ENCODE assay signal across 10 cellular contexts in genomic region chr17:34581446-34582184, GRCh38. TPM values are rescaled to one million over a fixed set of nuclear protein-coding genes. Genes with fewer than 3 reads are reported as not detected.
DNase-seq lines count a peak whose midpoint lies in the region; ATAC-seq and TF ChIP-seq lines count a peak whose summit lies in the region.
"Had no signal": no experiment of that assay in that cellular context is flagged by ENCODE, and none has a peak within 500 bp of the region (broad histone marks: within the 10 kb centered on the region; RNA-seq: fewer than 3 reads in every experiment).

No MANE protein-coding gene starts in this region.

- CTCF ChIA-PET in A673 (lab: Charles Lee) (interaction anchor here (0.8 kb wide), 1 partner anchor 57 kb away, joined by 4 read pairs; no protein-coding TSS in a partner anchor), Calu3 (lab: Charles Lee) (interaction anchor here (0.6 to 1.1 kb wide), 2 partner anchors 82 to 330 kb away, joined by 3 to 4 read pairs; no protein-coding TSS in a partner anchor)

- H3K4me2 ChIP-seq in H9 (ENCODE audit: insufficient read depth, insufficient read length, low read length) (peak overlapping the region; percentile 49), neural progenitor cell (peak overlapping the region; percentile 96)

- H3K36me3 Mint-ChIP-seq in H9 (ENCODE audit: insufficient read depth in 1 of 3, low read depth in 3 of 3): no peaks in the 10 kb centered on the region; a peak in 2 of 7 replicates
- no peaks in the 10 kb centered on the region for H3K36me3 Mint-ChIP-seq in endothelial cell (ENCODE audit: low read depth, unreplicated experiment)
- H3K36me3 Mint-ChIP-seq in neural progenitor cell: no peaks in the 10 kb centered on the region
- peaks cover 14% of the 10 kb centered on the region for H3K36me3 Mint-ChIP-seq in Calu3 (ENCODE audit: insufficient read depth, unreplicated experiment)

- peak overlapping the region; percentile 42 to 81 for H3K4me3 Mint-ChIP-seq in H9
- no peak overlapping the region for H3K4me3 Mint-ChIP-seq in endothelial cell (ENCODE audit: unreplicated experiment)
- H3K4me3 Mint-ChIP-seq in neural progenitor cell: peak overlapping the region; percentile 77
- no peak overlapping the region for H3K4me3 Mint-ChIP-seq in Calu3 (ENCODE audit: low read depth, unreplicated experiment)
- H3K4me3 Mint-ChIP-seq: stimulated activated naive CD8-positive, alpha-beta T cell treated with anti-CD3 and anti-CD28 coated beads, Interleukin-15, Interleukin-2, amounts not matched to agents 100 ng/mL and 50 ng/mL, for 24 hours had no signal

- H2AFZ ChIP-seq in H9 (ENCODE audit: low read length): no peak overlapping the region
- peak overlapping the region; percentile 37 for H2AFZ ChIP-seq in neural progenitor cell (replicated peaks)

- no peaks in the 10 kb centered on the region for H3K36me3 ChIP-seq in A673 (ENCODE audit: insufficient read depth, low read length, poor library complexity, severe bottlenecking)
- H3K36me3 ChIP-seq in neural progenitor cell: no peaks in the 10 kb centered on the region

- no peak overlapping the region for H2AK5ac ChIP-seq in H9 (ENCODE audit: insufficient read length, low read length)

- BruUV-seq in A673 (replicated peaks; lab: Mats Ljungman, UMichigan): no TSS peak
- no TSS peak for BruUV-seq in Calu3 (replicated peaks; lab: Mats Ljungman, UMichigan)

- H3K27ac ChIP-seq in A673 (ENCODE audit: low read depth, low read length, poor library complexity, severe bottlenecking): no peak overlapping the region
- H3K27ac ChIP-seq in H9 (ENCODE audit: insufficient read length, low read depth, low read length): no peak overlapping the region
- no peak overlapping the region for H3K27ac ChIP-seq in neural progenitor cell

- H3K4me1 Mint-ChIP-seq in H9 (peaks cover 29 to 45% of the 10 kb centered on the region in 2 experiments), endothelial cell (ENCODE audit: unreplicated experiment) (peaks cover 4% of the 10 kb centered on the region), neural progenitor cell (peaks cover 27% of the 10 kb centered on the region), Calu3 (ENCODE audit: low read depth, unreplicated experiment) (peaks cover 13% of the 10 kb centered on the region)

- H3K79me2 ChIP-seq in H9 (ENCODE audit: insufficient read depth, low read length) (no peaks in the 10 kb centered on the region), neural progenitor cell (ENCODE audit: low read depth) (no peaks in the 10 kb centered on the region)

- ATAC-seq in HG02981 (IDR thresholded peaks at IDR 0.05; ENCODE audit: unreplicated experiment): no peak
- no peak for ATAC-seq in HG02571 (IDR thresholded peaks at IDR 0.05; ENCODE audit: unreplicated experiment)
- ATAC-seq in HG02938 (IDR thresholded peaks at IDR 0.05; ENCODE audit: unreplicated experiment): no peak

- H3K79me1 ChIP-seq in H9 (ENCODE audit: insufficient read depth, low read depth, low read length, poor library complexity, severe bottlenecking): no peaks in the 10 kb centered on the region

- peaks cover 19% of the 10 kb centered on the region for H3K23me2 ChIP-seq in H9 (ENCODE audit: insufficient read length, low read depth, low read length, poor library complexity, severe bottlenecking)

- no peak overlapping the region for H3K14ac ChIP-seq in H9 (ENCODE audit: insufficient read depth, low read length)

- H3K18ac ChIP-seq in H9 (ENCODE audit: insufficient read length, low read depth, low read length): no peak overlapping the region

- TF ChIP-seq CTCF in A673 (conservative IDR thresholded peaks at IDR 0.05; ENCODE audit: low read depth, low read length) (no peak), H9 (conservative IDR thresholded peaks at IDR 0.05) (no peak), endothelial cell (IDR thresholded peaks at IDR 0.05; ENCODE audit: unreplicated experiment) (no peak), neural progenitor cell (IDR thresholded peaks at IDR 0.05) (no peak), Calu3 (IDR thresholded peaks at IDR 0.05; ENCODE audit: unreplicated experiment) (no peak)

- H2BK20ac ChIP-seq in H9 (ENCODE audit: low read depth, low read length, poor library complexity, severe bottlenecking): no peak overlapping the region

- H2BK15ac ChIP-seq in H9 (ENCODE audit: low read depth, low read length): no peak overlapping the region

- no peak overlapping the region for H3K27ac Mint-ChIP-seq in H9
- no peak overlapping the region for H3K27ac Mint-ChIP-seq in endothelial cell (ENCODE audit: unreplicated experiment)
- H3K27ac Mint-ChIP-seq in neural progenitor cell: no peak overlapping the region
- no peak overlapping the region for H3K27ac Mint-ChIP-seq in Calu3 (ENCODE audit: unreplicated experiment)
- H3K27ac Mint-ChIP-seq: stimulated activated naive CD8-positive, alpha-beta T cell treated with anti-CD3 and anti-CD28 coated beads, Interleukin-15, Interleukin-2, amounts not matched to agents 100 ng/mL and 50 ng/mL, for 24 hours had no signal

- H3K56ac ChIP-seq in H9 (ENCODE audit: insufficient read length, low read depth, low read length): no peak overlapping the region

- H3K23ac ChIP-seq in H9 (ENCODE audit: insufficient read length, low read depth, low read length): no peak overlapping the region

- DNase-seq in A673 (ENCODE audit: low spot score) (no peak), H9 (peak; percentile 47), endothelial cell (ENCODE audit: low spot score) (peak; percentile 21), neural progenitor cell (ENCODE audit: low spot score) (peak; percentile 65), Calu3 (no peak)
- DNase-seq: dermis blood vessel endothelial cell had no signal

- H3K9ac ChIP-seq in H9 (ENCODE audit: extremely low read depth, insufficient read length, low read length) (no peak overlapping the region), neural progenitor cell (no peak overlapping the region)

- peak overlapping the region; percentile 19 for H3K4me3 ChIP-seq in A673 (ENCODE audit: low read depth, low read length, poor library complexity, severe bottlenecking)
- H3K4me3 ChIP-seq in neural progenitor cell: peak overlapping the region; percentile 53

- no peak overlapping the region for H2BK12ac ChIP-seq in H9 (ENCODE audit: insufficient read length, low read depth, low read length)

- intact Hi-C loops in A673 (cut with micrococcal nuclease; ENCODE audit: unreplicated experiment): no loop called here
- intact Hi-C loops in Calu3 (cut with micrococcal nuclease; ENCODE audit: unreplicated experiment): loop anchor here (10.0 kb wide), 1 partner anchor 143 kb away; no protein-coding TSS in a partner anchor

- no peaks in the 10 kb centered on the region; a peak in 1 of 5 replicates for H3K9me3 Mint-ChIP-seq in H9
- no peaks in the 10 kb centered on the region for H3K9me3 Mint-ChIP-seq in endothelial cell (ENCODE audit: unreplicated experiment)
- no peaks in the 10 kb centered on the region for H3K9me3 Mint-ChIP-seq in neural progenitor cell
- H3K9me3 Mint-ChIP-seq in Calu3 (ENCODE audit: low read depth, unreplicated experiment): no peaks in the 10 kb centered on the region
- H3K9me3 Mint-ChIP-seq: stimulated activated naive CD8-positive, alpha-beta T cell treated with anti-CD3 and anti-CD28 coated beads, Interleukin-15, Interleukin-2, amounts not matched to agents 100 ng/mL and 50 ng/mL, for 24 hours had no signal

- H2BK5ac ChIP-seq in H9 (ENCODE audit: insufficient read length, low read length): no peak overlapping the region

- H4K20me1 ChIP-seq in H9 (ENCODE audit: control insufficient read depth, insufficient read depth, insufficient read length) (no peaks in the 10 kb centered on the region), neural progenitor cell (ENCODE audit: low read depth) (peaks cover 63% of the 10 kb centered on the region)

- H3K4me1 ChIP-seq in A673 (ENCODE audit: insufficient read depth, low read length, poor library complexity, severe bottlenecking) (peaks cover 4% of the 10 kb centered on the region), H9 (ENCODE audit: insufficient read depth, low read length) (peaks cover 5% of the 10 kb centered on the region; the same call in 1 of the 2 replicates), neural progenitor cell (peaks cover 44% of the 10 kb centered on the region)

- WGBS in H9 (ENCODE audit: extremely low coverage, insufficient read length, low lambda C conversion rate): no CpG with 5 or more reads among the region's 78 CpGs

- H3F3A ChIP-seq in neural progenitor cell (ENCODE audit: low read depth): peaks cover 15% of the 10 kb centered on the region

- H3T11ph ChIP-seq in H9 (ENCODE audit: low read length): no peak overlapping the region

- no peak overlapping the region for H4K5ac ChIP-seq in H9 (ENCODE audit: insufficient read length, low read depth, low read length)

- no peak overlapping the region for H3K4ac ChIP-seq in H9 (ENCODE audit: low read depth, low read length)

- H3K27me3 Mint-ChIP-seq in H9 (ENCODE audit: low read depth) (no peaks in the 10 kb centered on the region; the same call in none of the 2 replicates), endothelial cell (ENCODE audit: unreplicated experiment) (peaks cover 37% of the 10 kb centered on the region), neural progenitor cell (ENCODE audit: insufficient read depth, low read depth) (peaks cover 75% of the 10 kb centered on the region), Calu3 (ENCODE audit: unreplicated experiment) (peaks cover 90% of the 10 kb centered on the region)

- no peak overlapping the region for H2BK120ac ChIP-seq in H9 (ENCODE audit: low read depth, low read length, poor library complexity, severe bottlenecking)

- H3K27me3 ChIP-seq in A673 (replicated peaks; ENCODE audit: insufficient read depth, low read depth, low read length, poor library complexity) (peaks cover 74% of the 10 kb centered on the region), H9 (ENCODE audit: insufficient read depth, low read length) (peaks cover 91% of the 10 kb centered on the region), neural progenitor cell (peaks cover 100% of the 10 kb centered on the region)

- H4K8ac ChIP-seq in H9 (replicated peaks; ENCODE audit: insufficient read length, low read depth, low read length): no peak overlapping the region

- POLR2A ChIA-PET in A673 (lab: Charles Lee; ENCODE audit: low non-redundant PET): no interaction called here

- H4K91ac ChIP-seq in H9 (ENCODE audit: insufficient read length, low read depth, low read length): no peak overlapping the region

- no peaks in the 10 kb centered on the region for H3K9me3 ChIP-seq in A673 (ENCODE audit: low read depth, low read length, poor library complexity, severe bottlenecking)
- no peaks in the 10 kb centered on the region for H3K9me3 ChIP-seq in H9 (ENCODE audit: control insufficient read depth, low read depth, low read length)
- no peaks in the 10 kb centered on the region for H3K9me3 ChIP-seq in neural progenitor cell (ENCODE audit: low read depth)

RNA-seq across cellular contexts. Expression of gene TMEM132E, which starts 2.2 kb away (rescaled TPM):
- total RNA-seq in A673 (2021) (0.04 TPM in 1 of 2 replicates, not detected in the other), H9 (2021) (0.15 and 0.42 TPM in 2 replicates), endothelial cell (ENCODE audit: unreplicated experiment) (0.08 TPM), neural progenitor cell (ENCODE audit: low replicate concordance) (0.21 and 0.43 TPM in 2 replicates), Calu3 (2022) (0.15 and 0.26 TPM in 2 replicates)
- total RNA-seq: dermis blood vessel endothelial cell had no signal

Comparison
In these comparisons a context has a peak if more than half of its experiments do, and no peak if none do; other contexts are left out.
1. DNase-seq: peak in H9 (single experiment), endothelial cell (single experiment) and neural progenitor cell (single experiment); none in A673 (single experiment) and Calu3 (single experiment).
2. H3K4me3 Mint-ChIP-seq: peak in H9 (2 of 2) and neural progenitor cell (single experiment); none in endothelial cell (single experiment) and Calu3 (single experiment).